33 cellular contexts compared by ENCODE assay signal in the genomic region with DNA sequence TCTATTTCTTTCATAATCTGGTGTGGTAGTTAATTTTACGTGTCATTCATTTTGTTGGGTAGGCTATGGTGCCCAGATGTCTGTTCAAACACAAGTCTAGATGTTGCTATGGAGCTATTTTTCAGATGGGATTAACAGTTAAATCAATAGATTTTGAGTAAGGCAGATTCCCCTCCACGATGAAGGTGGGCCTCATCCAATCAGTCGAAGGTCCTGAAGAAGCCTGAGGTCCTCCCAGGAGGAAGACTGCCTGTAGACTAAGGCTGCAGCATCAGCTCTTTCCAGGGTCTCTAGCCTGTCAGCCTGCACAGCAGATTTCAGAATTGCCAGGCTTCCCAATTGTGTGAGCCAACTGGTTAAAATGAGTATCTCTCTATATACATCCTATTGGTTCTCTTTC.
A peak's percentile ranks its signal among the peaks of the same experiment; 100 is the strongest.
DNase-seq lines count a peak whose midpoint lies in the region; ATAC-seq, FAIRE-seq and TF ChIP-seq lines count a peak whose summit lies in the region.
"Had no signal": no experiment of that assay in that cellular context is flagged by ENCODE, and none has a peak within 500 bp of the region (broad histone marks: within the 10 kb centered on the region; RNA-seq: fewer than 3 reads in every experiment).

No MANE protein-coding gene starts in this region.

- peaks cover 40% of the 10 kb centered on the region for H3K4me1 Mint-ChIP-seq in glutamatergic neuron (ENCODE audit: low read depth, unreplicated experiment)
- H3K4me1 Mint-ChIP-seq: B cell; CD14-positive monocyte; CD4-positive, alpha-beta memory T cell; CD4-positive, CD25-positive, alpha-beta regulatory T cell; CD8-positive, alpha-beta memory T cell had no signal

- TF ChIP-seq CTCF in HEK293 (tag by site-specific recombination; IDR thresholded peaks at IDR 0.05) (no peak), K562 (IDR thresholded peaks at IDR 0.05 in 2 of 3, conservative IDR thresholded peaks at IDR 0.05 in 1 of 3; ENCODE audit: insufficient read depth in 2 of 3, low read depth in 1 of 3, low read length in 3 of 3) (no peak), glutamatergic neuron (IDR thresholded peaks at IDR 0.05; ENCODE audit: partially characterized antibody, unreplicated experiment) (no peak)

- no peak overlapping the region for H3K27ac Mint-ChIP-seq in glutamatergic neuron (ENCODE audit: unreplicated experiment)
- H3K27ac Mint-ChIP-seq: B cell; CD14-positive monocyte; CD4-positive, alpha-beta T cell; CD4-positive, CD25-positive, alpha-beta regulatory T cell; CD8-positive, alpha-beta T cell had no signal

- peaks cover 0 to 2% of the 10 kb centered on the region in 2 experiments; a peak in 1 of 5 replicates for H3K27me3 ChIP-seq in K562 (ENCODE audit: control insufficient read depth in 2 of 2, insufficient read depth in 2 of 2, low read length in 2 of 2)
- H3K27me3 ChIP-seq: BE2C; BLaER1; BLaER1 treated with 17β-estradiol and CSF1 and Interleukin-3, amounts not matched to agents 10 nM and 100 nM had no signal

- H3K36me3 Mint-ChIP-seq in glutamatergic neuron (ENCODE audit: unreplicated experiment) = no peaks in the 10 kb centered on the region
- H3K36me3 Mint-ChIP-seq: CD14-positive monocyte; CD4-positive, alpha-beta memory T cell; CD4-positive, CD25-positive, alpha-beta regulatory T cell; CD8-positive, alpha-beta memory T cell; CD8-positive, alpha-beta T cell had no signal

- FAIRE-seq in K562 (lab: Jason Lieb, UNC) = no peak
- FAIRE-seq: A204.1, A549, D721Med had no signal

- H3K4me3 ChIP-seq in HEK293 (ENCODE audit: low read depth, low read length) = no peak overlapping the region
- no peak overlapping the region for H3K4me3 ChIP-seq in K562
- H3K4me3 ChIP-seq: A549; BLaER1; BLaER1 treated with 17β-estradiol and CSF1 and Interleukin-3, amounts not matched to agents 10 nM and 100 nM had no signal

- no peaks in the 10 kb centered on the region for H3K36me3 ChIP-seq in HEK293 (ENCODE audit: control insufficient read depth in 2 of 2, insufficient read depth in 1 of 2, low read length in 2 of 2)
- H3K36me3 ChIP-seq in K562 (ENCODE audit: control insufficient read depth, insufficient read depth, low read length) = no peaks in the 10 kb centered on the region
- H3K36me3 ChIP-seq: BE2C; BLaER1; BLaER1 treated with 17β-estradiol and CSF1 and Interleukin-3, amounts not matched to agents 10 nM and 100 nM had no signal

- CTCF ChIA-PET in HEK293 (lab: Yijun Ruan, JAX) = no interaction called here
- CTCF ChIA-PET in K562 (lab: Yijun Ruan, JAX; ENCODE audit: low intra/inter-chr PET ratio) = no interaction called here

- DNase-seq in K562 (ENCODE audit: extremely low read depth in 1 of 4, low spot score in 3 of 4) (no peak), glutamatergic neuron (no peak)
- DNase-seq: 8988T; ACHN; AML-193; BE2C; C1 segment of cervical spinal cord; Caco-2; Calu3; CD4-positive, alpha-beta memory T cell; CD4-positive, alpha-beta T cell; CD4-positive, CD25-positive, alpha-beta regulatory T cell; CD8-positive, alpha-beta memory T cell; CD8-positive, alpha-beta T cell; COR-L47; DMS 273 treated with DMSO at 0.1 percent for 48 hours; DMS153; DMS53; DMS79; DMS79 treated with DMSO at 0.1 percent for 48 hours; DND-41; EL had no signal

- WGBS in K562 (ENCODE audit: insufficient coverage, low coverage, missing lambda C conversion rate) = 0% methylated on average over 3 of the region's 3 CpGs

- TF ChIP-seq POLR2A in K562 (conservative IDR thresholded peaks at IDR 0.05) = no peak

- no peak overlapping the region for H3K4me2 ChIP-seq in K562 (ENCODE audit: insufficient read depth, low read length)
- H3K4me2 ChIP-seq: A549, BLaER1 had no signal

- H3K27ac ChIP-seq in HEK293 (ENCODE audit: extremely low read depth, low read depth, low read length) = no peak overlapping the region
- no peak overlapping the region for H3K27ac ChIP-seq in K562 (ENCODE audit: extremely low read depth, low read depth, low read length)
- H3K27ac ChIP-seq: 22Rv1, A549, BLaER1, C4-2B had no signal

- no peak overlapping the region for H3K4me3 Mint-ChIP-seq in glutamatergic neuron (ENCODE audit: unreplicated experiment)
- H3K4me3 Mint-ChIP-seq: B cell; CD14-positive monocyte; CD4-positive, alpha-beta memory T cell; CD4-positive, alpha-beta T cell; CD4-positive, CD25-positive, alpha-beta regulatory T cell; CD8-positive, alpha-beta memory T cell; CD8-positive, alpha-beta T cell had no signal

- POLR2A ChIA-PET in HEK293 (lab: Yijun Ruan, JAX) = no interaction called here
- POLR2A ChIA-PET in K562 (lab: Yijun Ruan, JAX) = no interaction called here

- H4K20me1 ChIP-seq in K562 (replicated peaks; ENCODE audit: control insufficient read depth, insufficient read depth, low read length) = no peaks in the 10 kb centered on the region
- H4K20me1 ChIP-seq: BLaER1; BLaER1 treated with 17β-estradiol and CSF1 and Interleukin-3, amounts not matched to agents 10 nM and 100 nM had no signal

- in situ Hi-C loops in K562 (cut with MboI) = no loop called here

- intact Hi-C loops in K562 (cut with micrococcal nuclease) = no loop called here

- H3K27me3 Mint-ChIP-seq in glutamatergic neuron (ENCODE audit: unreplicated experiment) = peaks cover 5% of the 10 kb centered on the region
- H3K27me3 Mint-ChIP-seq: B cell; CD4-positive, alpha-beta memory T cell; CD4-positive, alpha-beta T cell; CD4-positive, CD25-positive, alpha-beta regulatory T cell; CD8-positive, alpha-beta memory T cell had no signal

- H3K9me3 Mint-ChIP-seq in glutamatergic neuron (ENCODE audit: unreplicated experiment) = peaks cover 16% of the 10 kb centered on the region

- BruUV-seq in K562 (replicated peaks; lab: Mats Ljungman, UMichigan) = no TSS peak

- H3K9me3 ChIP-seq in HEK293 (ENCODE audit: control insufficient read depth, insufficient read depth, low read depth, low read length) (no peaks in the 10 kb centered on the region), K562 (replicated peaks; ENCODE audit: control insufficient read depth, insufficient read depth, low read depth, low read length) (no peaks in the 10 kb centered on the region)
- H3K9me3 ChIP-seq: A549; BE2C; BLaER1; BLaER1 treated with 17β-estradiol and CSF1 and Interleukin-3, amounts not matched to agents 10 nM and 100 nM; Caco-2 had no signal

- no peak overlapping the region for H3K9ac ChIP-seq in K562 (ENCODE audit: insufficient read depth in 1 of 2, low read depth in 2 of 2, low read length in 2 of 2)
- H3K9ac ChIP-seq: BLaER1; BLaER1 treated with 17β-estradiol and CSF1 and Interleukin-3, amounts not matched to agents 10 nM and 100 nM had no signal

- H3K9me1 ChIP-seq in K562 (ENCODE audit: control insufficient read depth, insufficient read depth, low read length) = no peaks in the 10 kb centered on the region

- TF ChIP-seq EP300 in K562 (IDR thresholded peaks at IDR 0.05; ENCODE audit: low read length) = no peak

- H3K4me1 ChIP-seq in HEK293 (ENCODE audit: control insufficient read depth, insufficient read depth, low read length) = no peaks in the 10 kb centered on the region
- no peaks in the 10 kb centered on the region for H3K4me1 ChIP-seq in K562 (replicated peaks in 1 of 2; ENCODE audit: control insufficient read depth in 2 of 2, insufficient read depth in 2 of 2, low read length in 2 of 2)
- H3K4me1 ChIP-seq: Caco-2 had no signal

- ATAC-seq in K562 = no peak
- no peak for ATAC-seq in GM21717 (IDR thresholded peaks at IDR 0.05; ENCODE audit: unreplicated experiment)
- ATAC-seq: A549; CD8-positive, alpha-beta T cell had no signal

- H2AFZ ChIP-seq in K562 (ENCODE audit: low read depth, low read length) = no peak overlapping the region

- no peaks in the 10 kb centered on the region for H3K79me2 ChIP-seq in K562 (ENCODE audit: control insufficient read depth, insufficient read depth, low read length)

- TF ChIP-seq RAD21 in K562 (CRISPR knock-in tag; conservative IDR thresholded peaks at IDR 0.05 in 1 of 2, IDR thresholded peaks at IDR 0.05 in 1 of 2) = no peak

TF ChIP-seq in HEK293, 187 proteins besides CTCF, POLR2A, EP300 and RAD21:
- TF ChIP-seq ZNF704 (tag by site-specific recombination; IDR thresholded peaks at IDR 0.05) = no peak
- peak; percentile 85 for TF ChIP-seq ZNF10 (tag by site-specific recombination; IDR thresholded peaks at IDR 0.05)

TF ChIP-seq in K562, 482 proteins besides CTCF, POLR2A, EP300 and RAD21:
- TF ChIP-seq RBM25 (IDR thresholded peaks at IDR 0.05; ENCODE audit: low read depth, low read length, severe bottlenecking) = no peak
- TF ChIP-seq ZNF134 (CRISPR knock-in tag; conservative IDR thresholded peaks at IDR 0.05) = peak; percentile 70
